Comparison of ENCODE assay signal across 2 cellular contexts in genomic region chr9:137106662-137107292, GRCh38.
TF ChIP-seq lines count a peak whose summit lies in the region.

No MANE protein-coding gene starts in this region.

TF ChIP-seq in HCT116, 20 proteins besides CTCF, POLR2A, EP300 and RAD21:
- TF ChIP-seq SRF (IDR thresholded peaks at IDR 0.05; ENCODE audit: low read depth), result no peak
- no peak for TF ChIP-seq CEBPB (IDR thresholded peaks at IDR 0.05; ENCODE audit: low read depth)
- TF ChIP-seq EGR1 (IDR thresholded peaks at IDR 0.05; ENCODE audit: low read depth), result no peak
- no peak for TF ChIP-seq EZH2phosphoT487 (IDR thresholded peaks at IDR 0.05; ENCODE audit: borderline replicate concordance)
- no peak for TF ChIP-seq TCF7L2 (IDR thresholded peaks at IDR 0.05; ENCODE audit: borderline replicate concordance, extremely low read depth, insufficient read depth, insufficient read length)
- TF ChIP-seq ELF1 (IDR thresholded peaks at IDR 0.05; ENCODE audit: borderline replicate concordance, low read depth), result no peak
- TF ChIP-seq POLR2AphosphoS5 (IDR thresholded peaks at IDR 0.05; ENCODE audit: low read depth, low read length), result no peak
- TF ChIP-seq EZH2 (IDR thresholded peaks at IDR 0.05), result no peak
TF ChIP-seq in HCT116: peak in this region for 0.

TF ChIP-seq in K562, 482 proteins besides CTCF, POLR2A, EP300 and RAD21:
- TF ChIP-seq POLR2G (IDR thresholded peaks at IDR 0.05; ENCODE audit: low read depth, low read length), result peak; percentile 47
- peak; percentile 42; the same call in 1 of the 2 replicates for TF ChIP-seq HNRNPL (IDR thresholded peaks at IDR 0.05; ENCODE audit: low read depth, low read length)
- peak; percentile 32; the same call in 1 of the 2 replicates for TF ChIP-seq RBFOX2 (IDR thresholded peaks at IDR 0.05; ENCODE audit: low read depth, low read length)
- no peak for TF ChIP-seq ETV5 (CRISPR knock-in tag; IDR thresholded peaks at IDR 0.05; ENCODE audit: low read depth)
- TF ChIP-seq FIP1L1 (IDR thresholded peaks at IDR 0.05; ENCODE audit: low read depth, low read length, poor library complexity, severe bottlenecking), result peak; percentile 22
- TF ChIP-seq BRD4 (IDR thresholded peaks at IDR 0.05), result no peak
- no peak for TF ChIP-seq ZFPM2 (CRISPR knock-in tag; IDR thresholded peaks at IDR 0.05)
- TF ChIP-seq SNAPC5 (CRISPR knock-in tag; IDR thresholded peaks at IDR 0.05), result no peak
